ENCODE assay signal across 8 cellular contexts in genomic region chr15:45522179-45522930, GRCh38. TPM values are rescaled to one million over a fixed set of nuclear protein-coding genes. Genes with fewer than 3 reads are reported as not detected.
DNase-seq lines count a peak whose midpoint lies in the region; ATAC-seq and TF ChIP-seq lines count a peak whose summit lies in the region.

SLC30A4 (minus strand) TSS chr15:45522755; CDS start chr15:45522354, 401 bp downstream.

- peak; percentile 76 for ATAC-seq in HG03457 (IDR thresholded peaks at IDR 0.05; ENCODE audit: unreplicated experiment)
- ATAC-seq in SK-N-SH treated with all-trans-retinoic acid at 6 μM for 48 hours = peak; percentile 91
- ATAC-seq in left cardiac atrium = peak; percentile 98 to 99
- ATAC-seq in upper lobe of right lung = peak; percentile 98

- H3K27ac Mint-ChIP-seq in progenitor cell of endocrine pancreas = peak within 1 kb of the TSS; percentile 94

- DNase-seq in C1 segment of cervical spinal cord (lab: John Stamatoyannopoulos, UW) = peak in 13 of 14 donors; percentile 41 to 94 (median 76)
- DNase-seq in GM19240 (ENCODE audit: insufficient read length, low spot score) = peak; percentile 57
- peak; percentile 79 for DNase-seq in left cardiac atrium
- DNase-seq in progenitor cell of endocrine pancreas (ENCODE audit: low spot score, unreplicated experiment) = peak; percentile 58
- DNase-seq in upper lobe of right lung = peak; percentile 87

- intact Hi-C loops in left cardiac atrium (cut with DNase I) (loop anchor here in 1 of 2 donors (2.0 kb wide), 1 partner anchor 64 kb away; the partner anchor contains the start of gene BLOC1S6), upper lobe of right lung (cut with DNase I) (no loop called here)

- TF ChIP-seq CTCF in progenitor cell of endocrine pancreas (IDR thresholded peaks at IDR 0.05; ENCODE audit: unreplicated experiment) (peak; percentile 59), upper lobe of right lung (IDR thresholded peaks at IDR 0.05) (peak; percentile 49)

- H3K4me3 ChIP-seq in upper lobe of right lung = peak within 1 kb of the TSS; percentile 77

- peak within 1 kb of the TSS; percentile 88 for H3K4me3 Mint-ChIP-seq in progenitor cell of endocrine pancreas (ENCODE audit: low read depth)

- no peaks in the 10 kb centered on the region for H3K9me3 ChIP-seq in upper lobe of right lung

- H3K27me3 Mint-ChIP-seq in progenitor cell of endocrine pancreas = no peaks in the 10 kb centered on the region

- H3K4me1 ChIP-seq in upper lobe of right lung = peaks cover 16% of the 10 kb centered on the region

- peaks cover 15% of the 10 kb centered on the region for H3K4me1 Mint-ChIP-seq in progenitor cell of endocrine pancreas (ENCODE audit: low read depth)

- H3K36me3 ChIP-seq in upper lobe of right lung = no peaks in the 10 kb centered on the region

- WGBS in adipose tissue, 3 donors = 1% methylated on average over 73 to 103 of the region's 103 CpGs

- H3K27ac ChIP-seq in adipose tissue (ENCODE audit: low read depth, low read length) (peak within 1 kb of the TSS; percentile 48), upper lobe of right lung (peak within 1 kb of the TSS; percentile 82)

- no peaks in the 10 kb centered on the region for H3K9me3 Mint-ChIP-seq in progenitor cell of endocrine pancreas (ENCODE audit: low read depth)

- H3K36me3 Mint-ChIP-seq in progenitor cell of endocrine pancreas (ENCODE audit: insufficient read depth) = peaks cover 4% of the 10 kb centered on the region

- H3K27me3 ChIP-seq in upper lobe of right lung = no peaks in the 10 kb centered on the region

TF ChIP-seq in SK-N-SH treated with all-trans-retinoic acid at 6 μM for 48 hours, 23 proteins besides CTCF, POLR2A, EP300 and RAD21:
- TF ChIP-seq GLIS3 (CRISPR knock-in tag; IDR thresholded peaks at IDR 0.05) (no peak), CSRNP3 (CRISPR knock-in tag; IDR thresholded peaks at IDR 0.05) (no peak), PPARA (CRISPR knock-in tag; IDR thresholded peaks at IDR 0.05; ENCODE audit: borderline replicate concordance) (no peak), ZNF8 (CRISPR knock-in tag; IDR thresholded peaks at IDR 0.05) (no peak), ZFP3 (CRISPR knock-in tag; IDR thresholded peaks at IDR 0.05) (no peak), BACH2 (CRISPR knock-in tag; IDR thresholded peaks at IDR 0.05; ENCODE audit: borderline replicate concordance) (no peak), ZNF70 (CRISPR knock-in tag; IDR thresholded peaks at IDR 0.05) (no peak), RARB (CRISPR knock-in tag; IDR thresholded peaks at IDR 0.05) (no peak), TOX (CRISPR knock-in tag; IDR thresholded peaks at IDR 0.05; ENCODE audit: borderline replicate concordance) (no peak), ISL1 (CRISPR knock-in tag; IDR thresholded peaks at IDR 0.05) (no peak), ZFP30 (CRISPR knock-in tag; IDR thresholded peaks at IDR 0.05) (no peak), SNAI2 (CRISPR knock-in tag; IDR thresholded peaks at IDR 0.05) (no peak), CREB5 (CRISPR knock-in tag; IDR thresholded peaks at IDR 0.05; ENCODE audit: low read depth) (no peak)

RNA-seq across cellular contexts. Expression of gene SLC30A4, which starts in this region (rescaled TPM):
- 1 to 10 TPM in 2 of 3 donors, under 1 TPM in 1; 0.55 to 3.7 (median 2.0) TPM for polyA plus RNA-seq in adipose tissue
- total RNA-seq in left cardiac atrium (1 to 10 TPM; 4.9 to 5.0 TPM), progenitor cell of endocrine pancreas (6.7 and 7.7 TPM in 2 replicates), upper lobe of right lung (6.7 TPM)

Comparison
In these comparisons a context has a peak if more than half of its experiments do, and no peak if none do; other contexts are left out.
1. Peak in every context shown above with its lines: DNase-seq, ATAC-seq, H3K4me3 ChIP-seq and H3K27ac ChIP-seq.